Comparison of ENCODE assay signal across 18 cellular contexts in the genomic region with DNA sequence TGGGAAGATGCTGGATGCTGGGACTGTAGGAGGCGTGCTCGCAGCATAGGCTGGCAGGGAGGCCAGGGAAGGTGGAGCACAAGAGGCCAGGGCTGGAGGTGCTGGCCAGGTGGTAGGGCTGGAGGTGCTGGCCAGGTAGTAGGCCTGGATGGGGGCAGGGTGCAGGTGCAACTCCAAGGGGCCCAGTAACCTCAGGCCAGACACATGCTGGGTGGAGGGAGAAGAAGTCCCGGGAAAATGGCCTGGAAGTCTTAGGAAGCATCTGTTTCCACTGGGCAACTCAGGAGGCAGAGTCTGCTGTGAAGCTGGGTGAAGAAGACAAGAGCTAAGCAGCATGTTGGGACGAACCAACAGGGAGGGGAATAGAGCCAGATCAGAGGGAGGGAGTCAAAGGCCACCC.
"Had no signal": no experiment of that assay in that cellular context is flagged by ENCODE, and none has a peak within 500 bp of the region (broad histone marks: within the 10 kb centered on the region; RNA-seq: fewer than 3 reads in every experiment).

No MANE protein-coding gene starts in this region.

- H3K4me3 ChIP-seq: dorsolateral prefrontal cortex, gastrocnemius medialis, lung, ovary, psoas muscle, sigmoid colon, thoracic aorta, tibial nerve, upper lobe of left lung had no signal

- H3K4me3 Mint-ChIP-seq: memory B cell; natural killer cell; stimulated activated effector memory CD8-positive, alpha-beta T cell treated with anti-CD3 and anti-CD28 coated beads, Interleukin-12 subunit alpha, Interleukin-12 subunit beta, amount 100 ng/mL, for 72 hours had no signal

- H3K27ac ChIP-seq: dorsolateral prefrontal cortex, gastrocnemius medialis, ovary, psoas muscle, sigmoid colon, thoracic aorta, tibial nerve, upper lobe of left lung had no signal

- H3K27ac Mint-ChIP-seq: memory B cell; natural killer cell; stimulated activated effector memory CD8-positive, alpha-beta T cell treated with anti-CD3 and anti-CD28 coated beads, Interleukin-12 subunit alpha, Interleukin-12 subunit beta, amount 100 ng/mL, for 72 hours had no signal

- H3K27me3 Mint-ChIP-seq: memory B cell had no signal

- H3K36me3 Mint-ChIP-seq: natural killer cell; stimulated activated effector memory CD8-positive, alpha-beta T cell treated with anti-CD3 and anti-CD28 coated beads, Interleukin-12 subunit alpha, Interleukin-12 subunit beta, amount 100 ng/mL, for 72 hours had no signal

- H3K36me3 ChIP-seq: gastrocnemius medialis, ovary, sigmoid colon, thoracic aorta, tibial nerve, upper lobe of left lung had no signal

- H3K9me3 Mint-ChIP-seq: natural killer cell; stimulated activated effector memory CD8-positive, alpha-beta T cell treated with anti-CD3 and anti-CD28 coated beads, Interleukin-12 subunit alpha, Interleukin-12 subunit beta, amount 100 ng/mL, for 72 hours had no signal

- H3K27me3 ChIP-seq: gastrocnemius medialis, ovary, sigmoid colon, tibial nerve, upper lobe of left lung had no signal

- H3K4me1 ChIP-seq: gastrocnemius medialis, psoas muscle, sigmoid colon, tibial nerve, upper lobe of left lung had no signal

- H3K9me3 ChIP-seq: gastrocnemius medialis, ovary, psoas muscle, sigmoid colon, thoracic aorta, tibial nerve, upper lobe of left lung had no signal

- ATAC-seq: gastrocnemius medialis; natural killer cell; psoas muscle; right cardiac atrium; stimulated activated effector memory CD8-positive, alpha-beta T cell treated with anti-CD3 and anti-CD28 coated beads, Interleukin-12 subunit alpha, Interleukin-12 subunit beta, amount 100 ng/mL, for 72 hours had no signal

- H3K4me1 Mint-ChIP-seq: memory B cell; natural killer cell; stimulated activated effector memory CD8-positive, alpha-beta T cell treated with anti-CD3 and anti-CD28 coated beads, Interleukin-12 subunit alpha, Interleukin-12 subunit beta, amount 100 ng/mL, for 72 hours had no signal

- DNase-seq: dorsolateral prefrontal cortex; effector CD4-positive, alpha-beta T cell; foreskin fibroblast; gastrocnemius medialis; natural killer cell; nucleus accumbens; ovary; psoas muscle; right cardiac atrium; sigmoid colon; stimulated activated CD4-positive, alpha-beta T cell treated with anti-CD3 and anti-CD28 coated beads, Interleukin-4, amount 100 ng/mL, for 24 hours; stimulated activated naive CD4-positive, alpha-beta T cell treated with Interleukin-2 at 50 U/mL for 16 hours had no signal
